8 cellular contexts compared by ENCODE assay signal in genomic region chr15:82952156-82953081, GRCh38. TPM values are rescaled to one million over a fixed set of nuclear protein-coding genes. Genes with fewer than 3 reads are reported as not detected.
A peak's percentile ranks its signal among the peaks of the same experiment; 100 is the strongest.
DNase-seq lines count a peak whose midpoint lies in the region; ATAC-seq and TF ChIP-seq lines count a peak whose summit lies in the region.

HOMER2 (minus strand) TSS chr15:82952720; CDS start chr15:82952535, 185 bp downstream.

- peak within 1 kb of the TSS; percentile 80 for H3K4me3 ChIP-seq in psoas muscle

- peak; percentile 83 for ATAC-seq in left ventricle myocardium superior
- ATAC-seq in psoas muscle, result peak; percentile 67 to 75 (median 70)

- no peaks in the 10 kb centered on the region for H3K36me3 ChIP-seq in psoas muscle (ENCODE audit: insufficient read depth in 1 of 2, low read depth in 1 of 2)

- peak within 1 kb of the TSS; percentile 97 for H3K27ac ChIP-seq in psoas muscle

- DNase-seq in NCI-H345 (lab: John Stamatoyannopoulos, UW) (peak; percentile 47), NCI-H345 treated with DMSO at 0.1 percent for 48 hours (lab: John Stamatoyannopoulos, UW; ENCODE audit: unreplicated experiment) (no peak), NCI-H1105 (lab: John Stamatoyannopoulos, UW) (peak; percentile 24), left ventricle myocardium superior (peak; percentile 61), psoas muscle (peak; percentile 35 to 66), SW480 (ENCODE audit: low spot score) (no peak), hepatic stellate cell (ENCODE audit: low spot score) (no peak)

- H3K27ac Mint-ChIP-seq in activated naive CD8-positive, alpha-beta T cell, result no peak within 1 kb of the TSS

- no peak for TF ChIP-seq CTCF in psoas muscle (IDR thresholded peaks at IDR 0.05)

- intact Hi-C loops in left ventricle myocardium superior (cut with micrococcal nuclease) (no loop called here), psoas muscle (cut with DNase I) (no loop called here)

- H3K9me3 Mint-ChIP-seq in activated naive CD8-positive, alpha-beta T cell (ENCODE audit: low read depth), result no peaks in the 10 kb centered on the region

- peaks cover 27% of the 10 kb centered on the region for H3K4me1 ChIP-seq in psoas muscle

- H3K4me1 Mint-ChIP-seq in activated naive CD8-positive, alpha-beta T cell (ENCODE audit: low read depth), result peaks cover 6% of the 10 kb centered on the region

- peaks cover 2% of the 10 kb centered on the region for H3K36me3 Mint-ChIP-seq in activated naive CD8-positive, alpha-beta T cell

- H3K9me3 ChIP-seq in psoas muscle, result no peaks in the 10 kb centered on the region

- 0 to 2% (median 0%) methylated on average over 38 to 119 of the region's 119 CpGs for WGBS in psoas muscle, 3 donors

- H3K27me3 ChIP-seq in psoas muscle (ENCODE audit: insufficient read depth in 3 of 3, low read length in 2 of 3), result no peaks in the 10 kb centered on the region

- H3K4me3 Mint-ChIP-seq in activated naive CD8-positive, alpha-beta T cell, result peak within 1 kb of the TSS; percentile 92

- peaks cover 3% of the 10 kb centered on the region for H3K27me3 Mint-ChIP-seq in activated naive CD8-positive, alpha-beta T cell

RNA-seq across cellular contexts. Expression of gene HOMER2, which starts in this region (rescaled TPM):
- 59.4 TPM for total RNA-seq in left ventricle myocardium superior
- 100 to 1,000 TPM in 2 of 4 donors, 10 to 100 TPM in 2; 53.9 to 119 (median 92.3) TPM for total RNA-seq in psoas muscle
- polyA plus RNA-seq in psoas muscle, result 10 to 100 TPM; 27.2 to 38.3 (median 36.7) TPM

Comparison
In these comparisons a context has a peak if more than half of its experiments do, and no peak if none do; other contexts are left out.
1. DNase-seq: peak in NCI-H345 (single experiment), NCI-H1105 (single experiment), left ventricle myocardium superior (single experiment) and psoas muscle (2 of 2); none in NCI-H345 treated with DMSO at 0.1 percent for 48 hours (single experiment), SW480 (single experiment) and hepatic stellate cell (single experiment).